ENCODE assay signal across 1 cellular context in the genomic region with DNA sequence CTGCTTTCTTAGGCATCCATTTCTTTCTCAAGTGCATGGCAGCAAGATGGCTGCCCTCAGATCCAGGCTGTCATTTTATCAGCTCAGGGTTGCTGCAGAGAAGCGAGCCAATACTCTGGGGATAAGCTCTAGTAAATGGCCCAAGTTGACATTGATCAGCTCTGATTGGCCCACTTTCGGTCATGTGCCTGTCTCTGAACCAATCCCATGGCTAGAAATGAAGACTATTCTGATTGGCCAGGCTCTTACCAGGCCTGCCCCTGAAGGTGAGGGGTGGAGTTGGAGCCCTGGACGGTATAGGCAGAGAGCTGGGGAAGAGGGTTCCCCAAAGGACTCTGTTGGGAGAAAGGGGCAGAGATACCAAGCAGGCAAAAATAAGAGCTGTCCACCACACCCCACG.
A peak's percentile ranks its signal among the peaks of the same experiment; 100 is the strongest.
TF ChIP-seq lines count a peak whose summit lies in the region.

No MANE protein-coding gene starts in this region.

TF ChIP-seq in K562, 482 proteins besides CTCF, POLR2A, EP300 and RAD21 (continued from another document):
- TF ChIP-seq, protein P1, sequence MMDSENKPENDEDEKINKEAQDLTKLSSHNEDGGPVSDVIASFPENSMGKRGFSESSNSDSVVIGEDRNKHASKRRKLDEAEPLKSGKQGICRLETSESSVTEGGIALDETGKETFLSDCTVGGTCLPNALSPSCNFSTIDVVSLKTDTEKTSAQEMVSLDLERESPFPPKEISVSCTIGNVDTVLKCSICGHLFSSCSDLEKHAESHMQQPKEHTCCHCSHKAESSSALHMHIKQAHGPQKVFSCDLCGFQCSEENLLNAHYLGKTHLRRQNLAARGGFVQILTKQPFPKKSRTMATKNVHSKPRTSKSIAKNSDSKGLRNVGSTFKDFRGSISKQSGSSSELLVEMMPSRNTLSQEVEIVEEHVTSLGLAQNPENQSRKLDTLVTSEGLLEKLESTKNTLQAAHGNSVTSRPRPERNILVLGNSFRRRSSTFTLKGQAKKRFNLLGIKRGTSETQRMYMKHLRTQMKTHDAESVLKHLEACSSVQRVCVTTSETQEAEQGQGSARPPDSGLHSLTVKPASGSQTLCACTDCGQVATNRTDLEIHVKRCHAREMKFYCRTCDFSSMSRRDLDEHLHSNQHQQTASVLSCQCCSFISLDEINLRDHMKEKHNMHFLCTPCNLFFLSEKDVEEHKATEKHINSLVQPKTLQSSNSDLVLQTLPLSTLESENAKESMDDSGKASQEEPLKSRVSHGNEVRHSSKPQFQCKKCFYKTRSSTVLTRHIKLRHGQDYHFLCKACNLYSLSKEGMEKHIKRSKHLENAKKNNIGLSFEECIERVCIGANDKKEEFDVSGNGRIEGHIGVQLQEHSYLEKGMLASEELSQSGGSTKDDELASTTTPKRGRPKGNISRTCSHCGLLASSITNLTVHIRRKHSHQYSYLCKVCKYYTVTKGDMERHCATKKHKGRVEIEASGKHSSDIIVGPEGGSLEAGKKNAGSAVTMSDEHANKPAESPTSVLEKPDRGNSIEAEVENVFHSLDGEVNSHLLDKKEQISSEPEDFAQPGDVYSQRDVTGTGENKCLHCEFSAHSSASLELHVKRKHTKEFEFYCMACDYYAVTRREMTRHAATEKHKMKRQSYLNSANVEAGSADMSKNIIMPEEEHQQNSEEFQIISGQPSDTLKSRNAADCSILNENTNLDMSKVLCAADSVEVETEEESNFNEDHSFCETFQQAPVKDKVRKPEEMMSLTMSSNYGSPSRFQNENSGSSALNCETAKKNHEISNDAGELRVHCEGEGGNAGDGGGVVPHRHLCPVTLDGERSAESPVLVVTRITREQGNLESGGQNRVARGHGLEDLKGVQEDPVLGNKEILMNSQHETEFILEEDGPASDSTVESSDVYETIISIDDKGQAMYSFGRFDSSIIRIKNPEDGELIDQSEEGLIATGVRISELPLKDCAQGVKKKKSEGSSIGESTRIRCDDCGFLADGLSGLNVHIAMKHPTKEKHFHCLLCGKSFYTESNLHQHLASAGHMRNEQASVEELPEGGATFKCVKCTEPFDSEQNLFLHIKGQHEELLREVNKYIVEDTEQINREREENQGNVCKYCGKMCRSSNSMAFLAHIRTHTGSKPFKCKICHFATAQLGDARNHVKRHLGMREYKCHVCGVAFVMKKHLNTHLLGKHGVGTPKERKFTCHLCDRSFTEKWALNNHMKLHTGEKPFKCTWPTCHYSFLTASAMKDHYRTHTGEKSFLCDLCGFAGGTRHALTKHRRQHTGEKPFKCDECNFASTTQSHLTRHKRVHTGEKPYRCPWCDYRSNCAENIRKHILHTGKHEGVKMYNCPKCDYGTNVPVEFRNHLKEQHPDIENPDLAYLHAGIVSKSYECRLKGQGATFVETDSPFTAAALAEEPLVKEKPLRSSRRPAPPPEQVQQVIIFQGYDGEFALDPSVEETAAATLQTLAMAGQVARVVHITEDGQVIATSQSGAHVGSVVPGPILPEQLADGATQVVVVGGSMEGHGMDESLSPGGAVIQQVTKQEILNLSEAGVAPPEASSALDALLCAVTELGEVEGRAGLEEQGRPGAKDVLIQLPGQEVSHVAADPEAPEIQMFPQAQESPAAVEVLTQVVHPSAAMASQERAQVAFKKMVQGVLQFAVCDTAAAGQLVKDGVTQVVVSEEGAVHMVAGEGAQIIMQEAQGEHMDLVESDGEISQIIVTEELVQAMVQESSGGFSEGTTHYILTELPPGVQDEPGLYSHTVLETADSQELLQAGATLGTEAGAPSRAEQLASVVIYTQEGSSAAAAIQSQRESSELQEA (IDR thresholded peaks at IDR 0.05; ENCODE audit: low read depth): no peak
- peak; percentile 14; the same call in 1 of the 2 replicates for TF ChIP-seq CBFA2T2 (conservative IDR thresholded peaks at IDR 0.05)
- TF ChIP-seq MTA3 (IDR thresholded peaks at IDR 0.05; ENCODE audit: borderline replicate concordance): no peak
- TF ChIP-seq, protein P2, sequence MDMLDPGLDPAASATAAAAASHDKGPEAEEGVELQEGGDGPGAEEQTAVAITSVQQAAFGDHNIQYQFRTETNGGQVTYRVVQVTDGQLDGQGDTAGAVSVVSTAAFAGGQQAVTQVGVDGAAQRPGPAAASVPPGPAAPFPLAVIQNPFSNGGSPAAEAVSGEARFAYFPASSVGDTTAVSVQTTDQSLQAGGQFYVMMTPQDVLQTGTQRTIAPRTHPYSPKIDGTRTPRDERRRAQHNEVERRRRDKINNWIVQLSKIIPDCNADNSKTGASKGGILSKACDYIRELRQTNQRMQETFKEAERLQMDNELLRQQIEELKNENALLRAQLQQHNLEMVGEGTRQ (CRISPR knock-in tag; IDR thresholded peaks at IDR 0.05): peak; percentile 88
- TF ChIP-seq ZZZ3 (IDR thresholded peaks at IDR 0.05): no peak
- peak; percentile 77 for TF ChIP-seq RAD51 (IDR thresholded peaks at IDR 0.05; ENCODE audit: borderline replicate concordance, low read depth)
- TF ChIP-seq, protein P3, sequence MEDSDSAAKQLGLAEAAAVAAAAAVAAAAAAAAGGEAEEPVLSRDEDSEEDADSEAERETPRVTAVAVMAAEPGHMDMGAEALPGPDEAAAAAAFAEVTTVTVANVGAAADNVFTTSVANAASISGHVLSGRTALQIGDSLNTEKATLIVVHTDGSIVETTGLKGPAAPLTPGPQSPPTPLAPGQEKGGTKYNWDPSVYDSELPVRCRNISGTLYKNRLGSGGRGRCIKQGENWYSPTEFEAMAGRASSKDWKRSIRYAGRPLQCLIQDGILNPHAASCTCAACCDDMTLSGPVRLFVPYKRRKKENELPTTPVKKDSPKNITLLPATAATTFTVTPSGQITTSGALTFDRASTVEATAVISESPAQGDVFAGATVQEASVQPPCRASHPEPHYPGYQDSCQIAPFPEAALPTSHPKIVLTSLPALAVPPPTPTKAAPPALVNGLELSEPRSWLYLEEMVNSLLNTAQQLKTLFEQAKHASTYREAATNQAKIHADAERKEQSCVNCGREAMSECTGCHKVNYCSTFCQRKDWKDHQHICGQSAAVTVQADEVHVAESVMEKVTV (CRISPR knock-in tag; IDR thresholded peaks at IDR 0.05): no peak
- TF ChIP-seq CBX1 (IDR thresholded peaks at IDR 0.05; ENCODE audit: low read depth): no peak
- TF ChIP-seq TSC22D4 (tag; IDR thresholded peaks at IDR 0.05): no peak
- no peak for TF ChIP-seq MBD2 (IDR thresholded peaks at IDR 0.05; ENCODE audit: borderline replicate concordance, low read depth)
- TF ChIP-seq KLF1 (tag; IDR thresholded peaks at IDR 0.05): no peak
- no peak for TF ChIP-seq TAL1 (IDR thresholded peaks at IDR 0.05)
